In the genomic region with DNA sequence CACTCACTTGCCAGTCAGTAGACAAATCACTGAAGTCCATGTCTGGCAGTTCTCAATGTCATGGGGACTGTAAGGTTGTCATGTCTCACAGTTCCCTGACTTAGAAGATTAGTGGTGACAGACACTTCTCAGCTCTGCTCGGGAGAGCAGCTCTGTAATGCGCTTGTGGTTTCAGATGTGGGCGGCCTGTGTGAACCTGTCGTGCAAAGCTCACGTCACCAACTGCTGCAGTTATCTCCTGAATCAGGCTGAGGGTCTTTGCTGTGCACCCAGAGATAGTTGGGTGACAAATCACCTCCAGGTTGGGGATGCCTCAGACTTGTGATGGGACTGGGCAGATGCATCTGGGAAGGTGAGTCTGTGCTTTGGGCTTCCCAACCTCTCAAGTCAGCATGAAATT, we compare ENCODE assay signal across 9 cellular contexts. TPM values are rescaled to one million over a fixed set of nuclear protein-coding genes. Genes with fewer than 3 reads are reported as not detected.
DNase-seq lines count a peak whose midpoint lies in the region; ATAC-seq lines count a peak whose summit lies in the region.
"Had no signal": no experiment of that assay in that cellular context is flagged by ENCODE, and none has a peak within 500 bp of the region (broad histone marks: within the 10 kb centered on the region; RNA-seq: fewer than 3 reads in every experiment).

A gene with protein sequence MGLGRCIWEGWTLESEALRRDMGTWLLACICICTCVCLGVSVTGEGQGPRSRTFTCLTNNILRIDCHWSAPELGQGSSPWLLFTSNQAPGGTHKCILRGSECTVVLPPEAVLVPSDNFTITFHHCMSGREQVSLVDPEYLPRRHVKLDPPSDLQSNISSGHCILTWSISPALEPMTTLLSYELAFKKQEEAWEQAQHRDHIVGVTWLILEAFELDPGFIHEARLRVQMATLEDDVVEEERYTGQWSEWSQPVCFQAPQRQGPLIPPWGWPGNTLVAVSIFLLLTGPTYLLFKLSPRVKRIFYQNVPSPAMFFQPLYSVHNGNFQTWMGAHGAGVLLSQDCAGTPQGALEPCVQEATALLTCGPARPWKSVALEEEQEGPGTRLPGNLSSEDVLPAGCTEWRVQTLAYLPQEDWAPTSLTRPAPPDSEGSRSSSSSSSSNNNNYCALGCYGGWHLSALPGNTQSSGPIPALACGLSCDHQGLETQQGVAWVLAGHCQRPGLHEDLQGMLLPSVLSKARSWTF (plus strand): TSS at position 261 of the 400 bp plus-strand sequence. CDS start 64 bp downstream, at position 325.

- ATAC-seq in GM18520 (IDR thresholded peaks at IDR 0.05; ENCODE audit: unreplicated experiment) (peak; percentile 74), HG03066 (IDR thresholded peaks at IDR 0.05; ENCODE audit: low read depth, unreplicated experiment) (peak; percentile 86)

- intact Hi-C loops in cardiac septum (cut with DNase I) = no loop called here

- DNase-seq in activated CD8-positive, alpha-beta memory T cell treated with anti-CD3 and anti-CD28 coated beads for 48 hours (ENCODE audit: low read depth in 2 of 3, low spot score in 2 of 3) = peak in 2 of 3 experiments; percentile 22 to 27
- peak; percentile 18 for DNase-seq in stimulated activated CD4-positive, alpha-beta T cell treated with anti-CD3 and anti-CD28 coated beads, Interleukin-2, amount 100 ng/mL, for 4 hours (ENCODE audit: low read depth)
- DNase-seq in hippocampal formation (lab: John Stamatoyannopoulos, UW) = no peak
- no peak for DNase-seq in ecto neural progenitor cell (ENCODE audit: low spot score)
- DNase-seq in cardiac septum (ENCODE audit: low spot score) = no peak
- no peak for DNase-seq in SKM-1 (lab: John Stamatoyannopoulos, UW; ENCODE audit: unreplicated experiment)

RNA-seq across cellular contexts. Expression of the gene that starts here (rescaled TPM):
- 0.11 TPM for total RNA-seq in cardiac septum
- total RNA-seq: SJSA1 had no signal

Comparison
In these comparisons a context has a peak if more than half of its experiments do, and no peak if none do; other contexts are left out.
1. DNase-seq: peak in activated CD8-positive, alpha-beta memory T cell treated with anti-CD3 and anti-CD28 coated beads for 48 hours (2 of 3) and stimulated activated CD4-positive, alpha-beta T cell treated with anti-CD3 and anti-CD28 coated beads, Interleukin-2, amount 100 ng/mL, for 4 hours (single experiment); none in hippocampal formation (0 of 2), ecto neural progenitor cell (single experiment), cardiac septum (single experiment) and SKM-1 (single experiment).